15 cellular contexts compared by ENCODE assay signal in the genomic region with DNA sequence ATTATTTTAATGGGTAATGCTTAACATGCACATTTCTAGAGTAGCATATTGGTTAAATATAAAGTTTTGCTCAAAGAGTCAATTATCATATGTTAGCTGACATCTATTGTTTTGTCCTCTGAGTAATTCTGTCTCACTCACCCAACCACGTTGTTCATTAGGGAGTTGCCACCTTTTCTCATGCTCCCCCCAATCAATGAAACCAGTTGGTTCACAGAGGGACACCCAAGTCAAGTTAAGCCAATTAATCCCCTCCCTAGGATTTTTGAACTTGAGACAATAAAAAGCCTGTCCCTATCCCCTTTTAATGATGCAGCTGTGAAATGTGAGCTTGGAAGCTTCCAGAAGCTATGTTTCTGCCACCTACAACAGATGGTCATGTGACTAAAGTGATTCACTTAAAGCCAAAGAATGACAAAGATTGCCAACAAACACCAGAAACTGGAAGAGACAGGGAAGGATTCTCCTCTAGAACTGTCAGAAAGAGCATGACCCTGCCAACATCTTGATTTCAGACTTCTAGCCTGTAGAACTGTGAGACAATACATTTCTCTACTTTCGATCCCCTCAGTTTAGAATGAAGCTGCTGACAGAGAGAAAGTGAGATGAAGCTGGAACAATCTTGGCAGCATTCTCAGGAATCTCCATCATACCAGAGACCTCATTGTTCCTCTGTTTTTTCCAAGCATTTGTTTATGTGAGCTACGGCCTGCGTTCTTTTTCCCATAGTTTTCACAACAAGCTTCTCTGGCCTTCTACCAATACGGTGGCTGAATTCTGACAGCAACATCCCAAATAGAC. TPM values are rescaled to one million over a fixed set of nuclear protein-coding genes. Genes with fewer than 3 reads are reported as not detected.
DNase-seq lines count a peak whose midpoint lies in the region; ATAC-seq and TF ChIP-seq lines count a peak whose summit lies in the region.
"Had no signal": no experiment of that assay in that cellular context is flagged by ENCODE, and none has a peak within 500 bp of the region (broad histone marks: within the 10 kb centered on the region; RNA-seq: fewer than 3 reads in every experiment).

No MANE protein-coding gene starts in this region.

- no peak overlapping the region for H3K4me3 ChIP-seq in ACC112 (ENCODE audit: low read depth, low read length)
- H3K4me3 ChIP-seq in esophagus muscularis mucosa, result no peak overlapping the region
- H3K4me3 ChIP-seq in body of pancreas, result no peak overlapping the region
- H3K4me3 ChIP-seq: HAP-1 had no signal

- TF ChIP-seq POLR2A in esophagus muscularis mucosa (IDR thresholded peaks at IDR 0.05; ENCODE audit: low read depth), result no peak
- no peak for TF ChIP-seq POLR2A in body of pancreas (IDR thresholded peaks at IDR 0.05)

- H2AFZ ChIP-seq in ACC112 (ENCODE audit: low read length, unreplicated experiment), result peak overlapping the region; percentile 84

- intact Hi-C loops in esophagus muscularis mucosa (cut with DNase I) (loop anchor here (5.0 kb wide), 1 partner anchor 133 kb away; a partner anchor contains a TSS), body of pancreas (cut with DNase I) (no loop called here)

- peak; percentile 41 for DNase-seq in RPMI7951 (ENCODE audit: low read depth)
- DNase-seq in esophagus muscularis mucosa (ENCODE audit: extremely low spot score), result no peak
- peak; percentile 27 for DNase-seq in middle frontal gyrus (ENCODE audit: extremely low spot score, low spot score)
- DNase-seq in body of pancreas, result no peak
- DNase-seq in amniotic stem cell (lab: John Stamatoyannopoulos, UW), result no peak
- no peak for DNase-seq in activated effector memory CD4-positive, alpha-beta T cell treated with Interleukin-2 at 50 U/mL for 16 hours
- DNase-seq: 8988T; activated CD4-positive, alpha-beta T cell treated with anti-CD3 and anti-CD28 coated beads, Interleukin-2, amount 50 U/mL, for 4 hours; endodermal cell; NCI-H187 treated with DMSO at 0.1 percent for 48 hours; stimulated activated CD4-positive, alpha-beta T cell treated with anti-CD3 and anti-CD28 coated beads, Interleukin-4, amount 100 ng/mL, for 24 hours had no signal

- no peak for ATAC-seq in body of pancreas
- no peak for ATAC-seq in GM19395 (IDR thresholded peaks at IDR 0.05; ENCODE audit: unreplicated experiment)
- ATAC-seq: HepG2 had no signal

- H3K27me3 ChIP-seq in ACC112 (ENCODE audit: insufficient read depth, low read length) (no peaks in the 10 kb centered on the region), esophagus muscularis mucosa (no peaks in the 10 kb centered on the region), body of pancreas (no peaks in the 10 kb centered on the region)

- TF ChIP-seq EP300 in esophagus muscularis mucosa (IDR thresholded peaks at IDR 0.05), result no peak

- TF ChIP-seq CTCF in esophagus muscularis mucosa (IDR thresholded peaks at IDR 0.05) (no peak), body of pancreas (IDR thresholded peaks at IDR 0.05) (no peak)

- H3K36me3 ChIP-seq in ACC112 (ENCODE audit: insufficient read depth, low read length) (no peaks in the 10 kb centered on the region), esophagus muscularis mucosa (no peaks in the 10 kb centered on the region), body of pancreas (replicated peaks in 1 of 2; ENCODE audit: insufficient read depth in 1 of 2, low read depth in 2 of 2) (no peaks in the 10 kb centered on the region)
- H3K36me3 ChIP-seq: HAP-1 had no signal

- H3K9me3 ChIP-seq in esophagus muscularis mucosa, result peaks cover 0 to 5% (median 0%) of the 10 kb centered on the region in 4 donors
- no peaks in the 10 kb centered on the region for H3K9me3 ChIP-seq in body of pancreas
- H3K9me3 ChIP-seq: HAP-1 had no signal

- H3K27ac ChIP-seq in ACC112 (ENCODE audit: low read depth, low read length) (peak overlapping the region; percentile 68), esophagus muscularis mucosa (replicated peaks in 1 of 4) (peak overlapping the region; percentile 50 to 63 (median 59)), body of pancreas (no peak overlapping the region)

- no peaks in the 10 kb centered on the region for H3K79me2 ChIP-seq in ACC112 (ENCODE audit: control insufficient read depth, insufficient read depth, low read length, unreplicated experiment)

- H3K4me1 ChIP-seq in ACC112 (ENCODE audit: control insufficient read depth, insufficient read depth, low read length, unreplicated experiment), result peaks cover 25% of the 10 kb centered on the region
- peaks cover 4 to 38% (median 29%) of the 10 kb centered on the region in 4 donors for H3K4me1 ChIP-seq in esophagus muscularis mucosa
- peaks cover 4% of the 10 kb centered on the region for H3K4me1 ChIP-seq in body of pancreas
- H3K4me1 ChIP-seq: HAP-1 had no signal

- 42% methylated on average over 5 of the region's 5 CpGs for WGBS in esophagus muscularis mucosa
- WGBS in body of pancreas, 2 donors, result 70 to 89% methylated on average over 5 of the region's 5 CpGs

RNA-seq across cellular contexts. Expression of a gene that starts 57.9 kb away (rescaled TPM):
- total RNA-seq in RPMI7951 (2014; rRNA removed; shearing (Covaris generic)), result 16.8 and 17.4 TPM in 2 replicates
- 10 to 100 TPM; 18.7 to 46.4 (median 31.1) TPM for total RNA-seq in esophagus muscularis mucosa
- total RNA-seq in body of pancreas, result 100 to 1,000 TPM in 1 of 2 donors, 10 to 100 TPM in 1; 33.3 to 101 TPM

Comparison
In these comparisons a context has a peak if more than half of its experiments do, and no peak if none do; other contexts are left out.
1. H3K27ac ChIP-seq: peak in ACC112 (single experiment) and esophagus muscularis mucosa (4 of 4); none in body of pancreas (0 of 4).
2. DNase-seq: peak in RPMI7951 (single experiment) and middle frontal gyrus (single experiment); none in esophagus muscularis mucosa (single experiment), body of pancreas (0 of 4), amniotic stem cell (single experiment) and activated effector memory CD4-positive, alpha-beta T cell treated with Interleukin-2 at 50 U/mL for 16 hours (single experiment).